Comparison of ENCODE assay signal across 12 cellular contexts in genomic region chr1:203186446-203187305, GRCh38. TPM values are rescaled to one million over a fixed set of nuclear protein-coding genes. Genes with fewer than 3 reads are reported as not detected.
DNase-seq lines count a peak whose midpoint lies in the region; ATAC-seq and TF ChIP-seq lines count a peak whose summit lies in the region.
"Had no signal": no experiment of that assay in that cellular context is flagged by ENCODE, and none has a peak within 500 bp of the region (broad histone marks: within the 10 kb centered on the region; RNA-seq: fewer than 3 reads in every experiment).

Gene CHI3L1, minus strand, starts transcription at chr1:203186704. Its CDS starts 81 bp downstream, at chr1:203186623.

- H3K4me3 ChIP-seq in NB4 (ENCODE audit: low read depth, low read length) (peak within 1 kb of the TSS; percentile 39), left lung (peak within 1 kb of the TSS in 1 of 2 donors; percentile 17)
- H3K4me3 ChIP-seq: heart left ventricle had no signal

- no peak for TF ChIP-seq CTCF in NB4 (IDR thresholded peaks at IDR 0.05; ENCODE audit: low read depth, low read length)
- TF ChIP-seq CTCF in MCF 10A (IDR thresholded peaks at IDR 0.05; ENCODE audit: unreplicated experiment): no peak
- TF ChIP-seq CTCF in left lung (IDR thresholded peaks at IDR 0.05): no peak

- no peaks in the 10 kb centered on the region for H3K36me3 Mint-ChIP-seq in MCF 10A (ENCODE audit: insufficient read depth, unreplicated experiment)
- H3K36me3 Mint-ChIP-seq: activated naive CD4-positive, alpha-beta T cell treated with anti-CD3 and anti-CD28 coated beads, Interleukin-2, amount 50 U/mL, for 72 hours had no signal

- no peak for TF ChIP-seq POLR2A in NB4 (IDR thresholded peaks at IDR 0.05; ENCODE audit: extremely low read depth, insufficient read length)

- H3K27me3 ChIP-seq in left lung: no peaks in the 10 kb centered on the region
- H3K27me3 ChIP-seq: heart left ventricle had no signal

- H3K4me1 ChIP-seq in left lung: peaks cover 12 to 28% of the 10 kb centered on the region in 2 donors

- no TSS peak for BruUV-seq in MCF 10A (replicated peaks; lab: Mats Ljungman, UMichigan)

- no peak within 1 kb of the TSS for H3K4me3 Mint-ChIP-seq in MCF 10A (ENCODE audit: unreplicated experiment)
- H3K4me3 Mint-ChIP-seq: T-helper 1 cell treated with Interleukin-12 subunit alpha and Interleukin-12 subunit beta and Interleukin-4 antibody, amounts not matched to agents 30 μg/mL and 1 μg/mL, for 36 hours had no signal

- H3K27ac Mint-ChIP-seq in MCF 10A (ENCODE audit: low read depth, unreplicated experiment): no peak within 1 kb of the TSS
- H3K27ac Mint-ChIP-seq: T-helper 1 cell treated with Interleukin-12 subunit alpha and Interleukin-12 subunit beta and Interleukin-4 antibody, amounts not matched to agents 30 μg/mL and 1 μg/mL, for 36 hours had no signal

- CTCF ChIA-PET in MCF 10A (lab: Yijun Ruan, JAX) (interaction anchor here (0.6 to 5.4 kb wide), 10 partner anchors 13 to 516 kb away, joined by 3 to 47 read pairs (median 3); no protein-coding TSS in a partner anchor), HEK293T (lab: Yijun Ruan, JAX) (interaction anchor here (1.8 kb wide), 1 partner anchor 81 kb away, joined by 5 read pairs; no protein-coding TSS in a partner anchor)

- H3K27me3 Mint-ChIP-seq in MCF 10A (ENCODE audit: insufficient read depth, unreplicated experiment): peaks cover 33% of the 10 kb centered on the region

- peaks cover 13% of the 10 kb centered on the region for H3K4me1 Mint-ChIP-seq in MCF 10A (ENCODE audit: insufficient read depth, unreplicated experiment)

- ATAC-seq in left lung: peak; percentile 81

- H3K9me3 Mint-ChIP-seq in MCF 10A (ENCODE audit: unreplicated experiment): no peaks in the 10 kb centered on the region
- H3K9me3 Mint-ChIP-seq: activated naive CD4-positive, alpha-beta T cell treated with anti-CD3 and anti-CD28 coated beads, Interleukin-2, amount 50 U/mL, for 72 hours; T-helper 1 cell treated with Interleukin-12 subunit alpha and Interleukin-12 subunit beta and Interleukin-4 antibody, amounts not matched to agents 30 μg/mL and 1 μg/mL, for 36 hours had no signal

- DNase-seq in NB4 (ENCODE audit: low read depth) (peak; percentile 96), MCF 10A (ENCODE audit: unreplicated experiment) (peak; percentile 97), left lung (peak in 1 of 2 donors; percentile 77), substantia nigra (lab: John Stamatoyannopoulos, UW) (peak in 25 of 49 donors; percentile 30 to 89 (median 65)), islet precursor cell (no peak), EL (no peak), COLO668 (lab: John Stamatoyannopoulos, UW; ENCODE audit: unreplicated experiment) (no peak), HEK293T (ENCODE audit: extremely low spot score) (no peak)

- POLR2A ChIA-PET in MCF 10A (lab: Yijun Ruan, JAX) (interaction anchor here (0.9 to 2.2 kb wide), 3 partner anchors 10 to 49 kb away, joined by 3 to 10 read pairs (median 3); no protein-coding TSS in a partner anchor), HEK293T (lab: Yijun Ruan, JAX) (no interaction called here)

- peak within 1 kb of the TSS; percentile 56 to 75 for H3K27ac ChIP-seq in left lung
- H3K27ac ChIP-seq in substantia nigra (ENCODE audit: low read depth, low read length, poor library complexity, severe bottlenecking): peak within 1 kb of the TSS; percentile 36
- H3K27ac ChIP-seq: heart left ventricle had no signal

- H3K36me3 ChIP-seq in left lung: no peaks in the 10 kb centered on the region
- H3K36me3 ChIP-seq: heart left ventricle had no signal

- H3K9me3 ChIP-seq in left lung: no peaks in the 10 kb centered on the region
- H3K9me3 ChIP-seq: heart left ventricle had no signal

- intact Hi-C loops in MCF 10A (cut with micrococcal nuclease) (no loop called here), left lung (cut with DNase I) (no loop called here)

TF ChIP-seq in HEK293T, 16 proteins besides CTCF, POLR2A, EP300 and RAD21:
- TF ChIP-seq FOXM1 (IDR thresholded peaks at IDR 0.05; ENCODE audit: borderline replicate concordance) (no peak), SUZ12 (IDR thresholded peaks at IDR 0.05) (no peak), CTBP1 (IDR thresholded peaks at IDR 0.05; ENCODE audit: borderline replicate concordance) (no peak), ELF4 (IDR thresholded peaks at IDR 0.05) (no peak), HDGF (IDR thresholded peaks at IDR 0.05; ENCODE audit: borderline replicate concordance) (no peak), BHLHE40 (IDR thresholded peaks at IDR 0.05; ENCODE audit: borderline replicate concordance) (no peak), FOXK2 (IDR thresholded peaks at IDR 0.05) (no peak), FOXA1 (IDR thresholded peaks at IDR 0.05) (no peak), ARNT (IDR thresholded peaks at IDR 0.05) (no peak), LEF1 (IDR thresholded peaks at IDR 0.05; ENCODE audit: borderline replicate concordance) (no peak), TARDBP (IDR thresholded peaks at IDR 0.05) (no peak), ZNF384 (IDR thresholded peaks at IDR 0.05) (no peak)

RNA-seq across cellular contexts. Expression of gene CHI3L1, which starts in this region (rescaled TPM):
- total RNA-seq in MCF 10A (2022): 0.75 and 0.88 TPM in 2 replicates
- 10 to 100 TPM; 49.7 to 74.9 TPM for total RNA-seq in left lung
- total RNA-seq: H4 had no signal

Comparison
In these comparisons a context has a peak if more than half of its experiments do, and no peak if none do; other contexts are left out.
1. RNA of gene CHI3L1 (total RNA-seq): 49.7 to 74.9 TPM in left lung; 0.75 to 0.88 TPM in MCF 10A; every median in the first group is over 10 times any median in the second.
2. Peak in DNase-seq in MCF 10A; RNA of the gene not detected or under 1 TPM.
3. DNase-seq: peak in NB4 (single experiment) and substantia nigra (25 of 49); none in islet precursor cell (single experiment), EL (single experiment), COLO668 (single experiment) and HEK293T (single experiment).